ENCODE assay signal across 20 cellular contexts in the genomic region with DNA sequence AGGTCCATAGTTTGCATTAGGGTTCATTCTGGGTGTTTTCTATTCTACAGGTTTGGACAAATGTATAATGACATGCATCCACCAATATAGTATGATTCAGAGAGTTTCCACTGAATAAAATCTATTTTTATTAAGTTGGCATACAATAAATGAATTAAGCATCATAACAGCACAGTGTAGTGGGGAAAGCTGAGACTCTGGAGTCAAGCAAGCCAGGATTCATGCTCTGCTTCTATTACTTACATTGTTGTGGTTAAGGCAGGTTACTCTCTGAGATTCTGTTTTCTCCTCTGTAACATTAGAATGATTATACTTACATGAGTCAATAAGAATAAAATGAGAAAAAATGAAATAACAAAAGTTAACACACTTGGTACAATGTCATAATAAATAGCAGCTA.
"Had no signal": no experiment of that assay in that cellular context is flagged by ENCODE, and none has a peak within 500 bp of the region (broad histone marks: within the 10 kb centered on the region; RNA-seq: fewer than 3 reads in every experiment).

No MANE protein-coding gene starts in this region.

- H3K4me3 ChIP-seq: MG63, SJSA1, SK-N-MC had no signal

- H3K9me3 ChIP-seq: MG63, SJSA1 had no signal

- DNase-seq: Karpas-422, KG1, MG63, NCI-H1092 treated with DMSO at 0.1 percent for 48 hours, NCI-H1436, NCI-H187, NCI-H2029, NCI-H2081 treated with DMSO at 0.1 percent for 48 hours, NCI-H2171, NCI-H226, NCI-H446, NCI-H510A, NCI-H524 treated with DMSO at 0.1 percent for 48 hours, NCI-H69, NCI-H774, Right ventricle myocardium superior, RPMI8226, SIG-M5 had no signal

- H3K27me3 ChIP-seq: MG63, SJSA1 had no signal

- H3K27ac ChIP-seq: SJSA1, SK-N-MC had no signal

- H3K36me3 ChIP-seq: MG63, SJSA1 had no signal
